Comparison of ENCODE assay signal across 8 cellular contexts in genomic region chr1:178725603-178726517, GRCh38. TPM values are rescaled to one million over a fixed set of nuclear protein-coding genes. Genes with fewer than 3 reads are reported as not detected.
DNase-seq lines count a peak whose midpoint lies in the region; ATAC-seq and TF ChIP-seq lines count a peak whose summit lies in the region.

No MANE protein-coding gene starts in this region.

- H3K4me3 ChIP-seq in AG09309 (ENCODE audit: control insufficient read depth, low read depth, low read length) (peak overlapping the region; percentile 90), liver (ENCODE audit: low read depth in 1 of 3, low read length in 3 of 3) (peak overlapping the region; percentile 67 to 100 (median 87))

- no peak for TF ChIP-seq CTCF in AG09309 (IDR thresholded peaks at IDR 0.05; ENCODE audit: control insufficient read depth, insufficient read depth, low read depth, low read length, missing control alignments)
- no peak for TF ChIP-seq CTCF in liver (IDR thresholded peaks at IDR 0.05; ENCODE audit: low read depth, low read length, missing input control)

- H3K4me1 ChIP-seq in liver (ENCODE audit: control insufficient read depth in 4 of 4, insufficient read depth in 4 of 4, low read length in 3 of 4), result peaks cover 3 to 24% (median 8%) of the 10 kb centered on the region in 4 donors

- DNase-seq in AG09309 (ENCODE audit: low read depth) (peak; percentile 46), NCI-H510A (lab: John Stamatoyannopoulos, UW) (peak; percentile 38), ecto neural progenitor cell (ENCODE audit: low spot score) (peak; percentile 79)
- DNase-seq in activated CD4-positive, alpha-beta T cell treated with anti-CD3 and anti-CD28 coated beads, Interleukin-2, amount 50 U/mL, for 48 hours, result peak; percentile 38 to 54
- DNase-seq in stimulated activated CD4-positive, alpha-beta T cell treated with anti-CD3 and anti-CD28 coated beads, Interleukin-4, amount 100 ng/mL, for 48 hours (ENCODE audit: low read depth in 2 of 2), result peak; percentile 3 to 17

- TF ChIP-seq RAD21 in liver (IDR thresholded peaks at IDR 0.05), result peak; percentile 45 to 67

- peak overlapping the region; percentile 91 to 97 for H3K9ac ChIP-seq in liver (ENCODE audit: low read depth in 1 of 2, low read length in 2 of 2)

- H3K36me3 ChIP-seq in liver (ENCODE audit: control insufficient read depth in 4 of 4, insufficient read depth in 3 of 4, low read depth in 1 of 4, low read length in 3 of 4), result peaks cover 0 to 1% (median 0%) of the 10 kb centered on the region in 4 donors

- H3K9me3 ChIP-seq in liver (ENCODE audit: control insufficient read depth in 4 of 4, low read length in 3 of 4), result no peaks in the 10 kb centered on the region

- TF ChIP-seq POLR2A in GM18951 (IDR thresholded peaks at IDR 0.05; ENCODE audit: extremely low read depth, insufficient read depth, insufficient read length), result peak; percentile 34

- whole genome bisulfite sequencing in liver, result under 1% methylated on average over 76 of the region's 76 CpGs

- peak; percentile 72 for ATAC-seq in HG03159 (IDR thresholded peaks at IDR 0.05; ENCODE audit: unreplicated experiment)

- H3K27me3 ChIP-seq in liver (ENCODE audit: control insufficient read depth in 4 of 4, insufficient read depth in 4 of 4, low read length in 3 of 4), result no peaks in the 10 kb centered on the region

- in situ Hi-C loops in GM18951 (cut with MboI; ENCODE audit: low sequenced_read_pairs, unreplicated experiment), result loop anchor here (25.0 kb wide), 1 partner anchor 189 kb away; no protein-coding TSS in a partner anchor

- peak overlapping the region; percentile 90 to 96 for H3K27ac ChIP-seq in liver (ENCODE audit: low read depth in 1 of 2, low read length in 2 of 2)

TF ChIP-seq in liver, 16 proteins besides CTCF, POLR2A, EP300 and RAD21:
- no peak for TF ChIP-seq HNF4G (IDR thresholded peaks at IDR 0.05)
- TF ChIP-seq ATF3 (IDR thresholded peaks at IDR 0.05), result no peak
- peak; percentile 60 to 66 for TF ChIP-seq HNF4A (conservative IDR thresholded peaks at IDR 0.05)
- peak; percentile 59 for TF ChIP-seq MAX (IDR thresholded peaks at IDR 0.05)
- TF ChIP-seq JUND (IDR thresholded peaks at IDR 0.05), result peak in 1 of 2 donors; percentile 60
- peak; percentile 69 for TF ChIP-seq ZBTB33 (IDR thresholded peaks at IDR 0.05)
- TF ChIP-seq RXRA (IDR thresholded peaks at IDR 0.05), result peak; percentile 50 to 74
- no peak for TF ChIP-seq GABPA (IDR thresholded peaks at IDR 0.05 in 1 of 2, conservative IDR thresholded peaks at IDR 0.05 in 1 of 2)
- peak; percentile 79 for TF ChIP-seq REST (IDR thresholded peaks at IDR 0.05)
- no peak for TF ChIP-seq FOXA1 (IDR thresholded peaks at IDR 0.05)
- TF ChIP-seq EGR1 (IDR thresholded peaks at IDR 0.05; ENCODE audit: low read depth in 2 of 2), result peak; percentile 97 to 98
- TF ChIP-seq YY1 (IDR thresholded peaks at IDR 0.05), result no peak
- peak; percentile 71 for TF ChIP-seq TAF1 (conservative IDR thresholded peaks at IDR 0.05)
- TF ChIP-seq FOXA2 (IDR thresholded peaks at IDR 0.05), result no peak
- peak; percentile 26 for TF ChIP-seq NR2F2 (IDR thresholded peaks at IDR 0.05)
- TF ChIP-seq SP1 (IDR thresholded peaks at IDR 0.05), result peak; percentile 67

RNA-seq across cellular contexts. Expression of gene RALGPS2, which starts 0.8 kb away (rescaled TPM):
- 10 to 100 TPM; 21.3 to 39.2 TPM for total RNA-seq in liver
- polyA plus RNA-seq in liver, result 10 to 100 TPM in 1 of 2 donors, 1 to 10 TPM in 1; 8.1 to 12.5 TPM

Comparison
In these comparisons a context has a peak if more than half of its experiments do, and no peak if none do; other contexts are left out.
1. Peak in every context shown above with its lines: DNase-seq, ATAC-seq, H3K4me3 ChIP-seq and H3K27ac ChIP-seq.
2. DNase-seq: peak in every context shown above with its lines; median percentile 79 in ecto neural progenitor cell; 46 in AG09309; 46 in activated CD4-positive, alpha-beta T cell treated with anti-CD3 and anti-CD28 coated beads, Interleukin-2, amount 50 U/mL, for 48 hours; 38 in NCI-H510A; 10 in stimulated activated CD4-positive, alpha-beta T cell treated with anti-CD3 and anti-CD28 coated beads, Interleukin-4, amount 100 ng/mL, for 48 hours.